16 cellular contexts compared by ENCODE assay signal in the genomic region with DNA sequence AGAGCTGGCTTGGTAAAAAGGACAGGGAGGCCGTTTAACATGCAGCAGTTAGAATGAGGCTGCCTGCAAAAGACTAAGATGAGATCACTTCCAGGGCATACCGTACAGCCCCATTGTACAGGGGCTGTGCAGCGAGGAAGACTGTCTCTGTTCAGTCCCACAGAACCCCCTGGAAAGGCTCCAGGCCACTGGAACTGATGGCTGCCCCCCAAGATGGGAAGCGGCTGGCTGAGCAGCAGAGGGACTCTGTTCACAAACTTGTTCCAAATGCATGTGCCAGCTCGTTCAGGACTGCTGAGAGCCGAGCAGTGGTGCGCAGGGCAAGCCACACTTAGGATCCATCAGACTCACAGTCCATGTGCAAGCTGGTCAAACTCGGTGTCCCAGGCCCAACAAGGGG.
DNase-seq lines count a peak whose midpoint lies in the region; ATAC-seq and TF ChIP-seq lines count a peak whose summit lies in the region.
"Had no signal": no experiment of that assay in that cellular context is flagged by ENCODE, and none has a peak within 500 bp of the region (broad histone marks: within the 10 kb centered on the region; RNA-seq: fewer than 3 reads in every experiment).

No MANE protein-coding gene starts in this region.

- H3K9me3 ChIP-seq in BLaER1 treated with 17β-estradiol and CSF1 and Interleukin-3, amounts not matched to agents 10 nM and 100 nM (replicated peaks in 1 of 11): no peaks in the 10 kb centered on the region
- H3K9me3 ChIP-seq in smooth muscle cell (replicated peaks; ENCODE audit: low read depth) (no peaks in the 10 kb centered on the region), upper lobe of right lung (no peaks in the 10 kb centered on the region)
- H3K9me3 ChIP-seq: body of pancreas had no signal

- H3K79me2 ChIP-seq in smooth muscle cell (ENCODE audit: low read depth): no peaks in the 10 kb centered on the region

- H3K4me3 Mint-ChIP-seq in Calu3 (ENCODE audit: low read depth, unreplicated experiment): no peak overlapping the region
- H3K4me3 Mint-ChIP-seq: stimulated activated naive B cell treated with anti-CD40 and anti-IgM and Interleukin-4, amounts not matched to agents 10 μg/mL and 1 μg/mL and 100 μg/mL, for 72 hours had no signal

- H3K4me1 ChIP-seq in BLaER1 treated with 17β-estradiol and CSF1 and Interleukin-3, amounts not matched to agents 10 nM and 100 nM: peaks cover 54 to 81% (median 71%) of the 10 kb centered on the region in 10 experiments
- H3K4me1 ChIP-seq in rectal smooth muscle tissue (ENCODE audit: control insufficient read depth, insufficient read depth, low read length) (peaks cover 40% of the 10 kb centered on the region), smooth muscle cell (ENCODE audit: low read depth) (peaks cover 5% of the 10 kb centered on the region), upper lobe of right lung (peaks cover 18% of the 10 kb centered on the region)

- no peak for TF ChIP-seq CTCF in smooth muscle cell (IDR thresholded peaks at IDR 0.05; ENCODE audit: borderline replicate concordance, insufficient read depth, poor library complexity, severe bottlenecking)
- no peak for TF ChIP-seq CTCF in Calu3 (IDR thresholded peaks at IDR 0.05; ENCODE audit: unreplicated experiment)
- TF ChIP-seq CTCF in upper lobe of right lung (IDR thresholded peaks at IDR 0.05): no peak

- no peaks in the 10 kb centered on the region for H3K27me3 Mint-ChIP-seq in Calu3 (ENCODE audit: unreplicated experiment)
- H3K27me3 Mint-ChIP-seq: stimulated activated naive B cell treated with anti-CD40 and anti-IgM and Interleukin-4, amounts not matched to agents 10 μg/mL and 1 μg/mL and 100 μg/mL, for 72 hours had no signal

- no peak for ATAC-seq in upper lobe of right lung
- ATAC-seq: stimulated activated naive B cell treated with anti-CD40 and anti-IgM and Interleukin-4, amounts not matched to agents 10 μg/mL and 1 μg/mL and 100 μg/mL, for 72 hours had no signal

- no peak overlapping the region for H2AFZ ChIP-seq in smooth muscle cell (ENCODE audit: low read depth)

- no peaks in the 10 kb centered on the region for H3F3A ChIP-seq in smooth muscle cell (ENCODE audit: low read depth)

- H3K27ac ChIP-seq in BLaER1 treated with 17β-estradiol and CSF1 and Interleukin-3, amounts not matched to agents 10 nM and 100 nM: peak overlapping the region in 6 of 11 experiments; percentile 15 to 82 (median 64); a peak in 8 of 22 replicates
- H3K27ac ChIP-seq in rectal smooth muscle tissue (ENCODE audit: low read depth, low read length): peak overlapping the region; percentile 60
- H3K27ac ChIP-seq in smooth muscle cell (ENCODE audit: low read depth): no peak overlapping the region
- H3K27ac ChIP-seq in upper lobe of right lung: no peak overlapping the region
- H3K27ac ChIP-seq: SK-N-MC had no signal

- H4K20me1 ChIP-seq in BLaER1 treated with 17β-estradiol and CSF1 and Interleukin-3, amounts not matched to agents 10 nM and 100 nM: peaks cover 13 to 99% (median 84%) of the 10 kb centered on the region in 11 experiments; a peak in 20 of 22 replicates
- H4K20me1 ChIP-seq in smooth muscle cell (ENCODE audit: low read depth): peaks cover 20% of the 10 kb centered on the region

- peaks cover 0 to 52% (median 0%) of the 10 kb centered on the region in 11 experiments; a peak in 9 of 22 replicates for H3K36me3 ChIP-seq in BLaER1 treated with 17β-estradiol and CSF1 and Interleukin-3, amounts not matched to agents 10 nM and 100 nM
- H3K36me3 ChIP-seq in rectal smooth muscle tissue (ENCODE audit: control insufficient read depth, insufficient read depth, low read length): no peaks in the 10 kb centered on the region
- no peaks in the 10 kb centered on the region for H3K36me3 ChIP-seq in smooth muscle cell (ENCODE audit: low read depth)
- H3K36me3 ChIP-seq in upper lobe of right lung: no peaks in the 10 kb centered on the region

- DNase-seq in anterior cingulate cortex (lab: John Stamatoyannopoulos, UW) (peak in 47 of 58 donors; percentile 19 to 87 (median 54)), head of caudate nucleus (peak in 37 of 42 donors; percentile 36 to 88 (median 63)), smooth muscle cell (lab: John Stamatoyannopoulos, UW; ENCODE audit: unreplicated experiment) (no peak), Calu3 (no peak), upper lobe of right lung (no peak)
- no peak for DNase-seq in stimulated activated CD4-positive, alpha-beta T cell treated with anti-CD3 and anti-CD28 coated beads, Interleukin-12 subunit alpha, Interleukin-12 subunit beta, amount 100 ng/mL, for 4 hours
- DNase-seq: activated effector memory CD4-positive, alpha-beta T cell treated with anti-CD3 and anti-CD28 coated beads, Interleukin-2, amount 50 U/mL, for 16 hours; mesendoderm; NCI-H1930; NCI-H510A; stimulated activated naive B cell treated with anti-CD40 and anti-IgM and Interleukin-4, amounts not matched to agents 10 μg/mL and 1 μg/mL and 100 μg/mL, for 72 hours had no signal

- peaks cover 27% of the 10 kb centered on the region for H3K4me1 Mint-ChIP-seq in Calu3 (ENCODE audit: low read depth, unreplicated experiment)

- H3K4me3 ChIP-seq in BLaER1 treated with 17β-estradiol and CSF1 and Interleukin-3, amounts not matched to agents 10 nM and 100 nM: no peak overlapping the region
- H3K4me3 ChIP-seq in rectal smooth muscle tissue (ENCODE audit: low read length) (no peak overlapping the region), smooth muscle cell (no peak overlapping the region), upper lobe of right lung (no peak overlapping the region)
- H3K4me3 ChIP-seq: body of pancreas, SK-N-MC, skin epidermis had no signal

- peak overlapping the region; percentile 77 to 97 (median 92); a peak in 21 of 22 replicates for H3K4me2 ChIP-seq in BLaER1 treated with 17β-estradiol and CSF1 and Interleukin-3, amounts not matched to agents 10 nM and 100 nM
- no peak overlapping the region for H3K4me2 ChIP-seq in smooth muscle cell

- H3K36me3 Mint-ChIP-seq in Calu3 (ENCODE audit: insufficient read depth, unreplicated experiment): peaks cover 6% of the 10 kb centered on the region

- peak overlapping the region in 4 of 11 experiments; percentile 38 to 75 (median 60); a peak in 5 of 22 replicates for H3K9ac ChIP-seq in BLaER1 treated with 17β-estradiol and CSF1 and Interleukin-3, amounts not matched to agents 10 nM and 100 nM
- H3K9ac ChIP-seq in rectal smooth muscle tissue (ENCODE audit: low read length) (no peak overlapping the region), smooth muscle cell (ENCODE audit: low read depth) (no peak overlapping the region)

- intact Hi-C loops in head of caudate nucleus (cut with DNase I) (loop anchor here (10.0 kb wide), 1 partner anchor 51 kb away; no protein-coding TSS in a partner anchor), Calu3 (cut with micrococcal nuclease; ENCODE audit: unreplicated experiment) (no loop called here), upper lobe of right lung (cut with DNase I) (no loop called here)

- CTCF ChIA-PET in Calu3 (lab: Charles Lee): no interaction called here

- 89% methylated on average over 8 of the region's 8 CpGs for WGBS in smooth muscle cell (ENCODE audit: low lambda C conversion rate)

- H3K9me3 Mint-ChIP-seq in Calu3 (ENCODE audit: low read depth, unreplicated experiment): no peaks in the 10 kb centered on the region
- H3K9me3 Mint-ChIP-seq: stimulated activated naive B cell treated with anti-CD40 and anti-IgM and Interleukin-4, amounts not matched to agents 10 μg/mL and 1 μg/mL and 100 μg/mL, for 72 hours had no signal

- BruUV-seq in Calu3 (replicated peaks; lab: Mats Ljungman, UMichigan): no TSS peak

- no peaks in the 10 kb centered on the region for H3K27me3 ChIP-seq in BLaER1 treated with 17β-estradiol and CSF1 and Interleukin-3, amounts not matched to agents 10 nM and 100 nM
- H3K27me3 ChIP-seq in rectal smooth muscle tissue (ENCODE audit: control insufficient read depth, insufficient read depth, low read length): no peaks in the 10 kb centered on the region
- no peaks in the 10 kb centered on the region for H3K27me3 ChIP-seq in smooth muscle cell (ENCODE audit: low read depth)
- no peaks in the 10 kb centered on the region for H3K27me3 ChIP-seq in upper lobe of right lung
- H3K27me3 ChIP-seq: body of pancreas had no signal

- no peak overlapping the region for H3K27ac Mint-ChIP-seq in Calu3 (ENCODE audit: unreplicated experiment)
- H3K27ac Mint-ChIP-seq: stimulated activated naive B cell treated with anti-CD40 and anti-IgM and Interleukin-4, amounts not matched to agents 10 μg/mL and 1 μg/mL and 100 μg/mL, for 72 hours had no signal

Comparison
In these comparisons a context has a peak if more than half of its experiments do, and no peak if none do; other contexts are left out.
1. H3K27ac ChIP-seq: peak in BLaER1 treated with 17β-estradiol and CSF1 and Interleukin-3, amounts not matched to agents 10 nM and 100 nM (6 of 11) and rectal smooth muscle tissue (single experiment); none in smooth muscle cell (single experiment) and upper lobe of right lung (single experiment).
2. DNase-seq: peak in anterior cingulate cortex (47 of 58) and head of caudate nucleus (37 of 42); none in smooth muscle cell (single experiment), stimulated activated CD4-positive, alpha-beta T cell treated with anti-CD3 and anti-CD28 coated beads, Interleukin-12 subunit alpha, Interleukin-12 subunit beta, amount 100 ng/mL, for 4 hours (single experiment), Calu3 (single experiment) and upper lobe of right lung (single experiment).